19 cellular contexts compared by ENCODE assay signal in the genomic region with DNA sequence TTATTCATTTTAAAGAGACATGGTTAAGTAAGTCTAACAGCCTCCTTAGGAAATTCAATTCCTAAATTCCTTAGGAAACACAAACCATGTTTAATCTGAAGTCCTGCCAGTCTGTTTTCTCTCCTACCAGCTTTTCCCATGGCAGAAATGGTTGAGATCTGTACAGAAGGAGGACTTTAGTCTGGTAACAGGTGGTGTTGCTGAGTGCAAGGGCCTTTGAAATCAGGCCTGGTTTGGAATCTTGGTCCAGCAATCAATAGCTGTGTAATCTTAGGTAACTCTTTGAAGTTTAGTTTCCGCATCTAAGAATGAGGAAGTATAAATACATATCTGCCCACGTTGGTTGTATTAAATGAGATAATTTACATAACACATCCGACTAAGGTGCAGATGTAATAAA.
DNase-seq lines count a peak whose midpoint lies in the region; ATAC-seq and TF ChIP-seq lines count a peak whose summit lies in the region.
"Had no signal": no experiment of that assay in that cellular context is flagged by ENCODE, and none has a peak within 500 bp of the region (broad histone marks: within the 10 kb centered on the region; RNA-seq: fewer than 3 reads in every experiment).

No MANE protein-coding gene starts in this region.

- H3K4me2 ChIP-seq in HCT116 (ENCODE audit: low read length), result no peak overlapping the region
- H3K4me2 ChIP-seq: PC-9 had no signal

- no peak overlapping the region for H3K9ac ChIP-seq in HCT116 (ENCODE audit: low read length)

- POLR2A ChIA-PET in HCT116 (lab: Charles Lee), result no interaction called here

- TF ChIP-seq EP300 in suprapubic skin (IDR thresholded peaks at IDR 0.05) (no peak), transverse colon (IDR thresholded peaks at IDR 0.05; ENCODE audit: low read depth) (no peak)

- TF ChIP-seq POLR2A in HCT116 (IDR thresholded peaks at IDR 0.05; ENCODE audit: borderline replicate concordance, extremely low read depth, insufficient read depth, insufficient read length) (no peak), suprapubic skin (IDR thresholded peaks at IDR 0.05) (no peak), transverse colon (IDR thresholded peaks at IDR 0.05) (no peak)

- H4K20me1 ChIP-seq in HCT116 (ENCODE audit: insufficient read depth), result no peaks in the 10 kb centered on the region

- TF ChIP-seq RAD21 in HCT116 (IDR thresholded peaks at IDR 0.05; ENCODE audit: low read depth), result no peak

- no peaks in the 10 kb centered on the region for H3K79me2 ChIP-seq in HCT116 (ENCODE audit: insufficient read depth, low read length)

- no peak for DNase-seq in HCT116 (ENCODE audit: low read depth, low spot score)
- peak; percentile 11 for DNase-seq in NAMALWA (ENCODE audit: low spot score)
- DNase-seq in left lung, result no peak
- DNase-seq in suprapubic skin (ENCODE audit: low spot score in 2 of 2), result no peak
- DNase-seq in stimulated activated CD4-positive, alpha-beta T cell treated with anti-CD3 and anti-CD28 coated beads, Interleukin-15, amount 100 ng/mL, for 24 hours, result no peak
- no peak for DNase-seq in transverse colon
- no peak for DNase-seq in cortex of kidney (lab: John Stamatoyannopoulos, UW)
- DNase-seq: BE2C; CD4-positive, alpha-beta T cell; DMS79; NCI-H1092; NCI-H146; NCI-H2081; NCI-H510A; NCI-H774; PC-9 had no signal

- no peaks in the 10 kb centered on the region for H3K9me3 ChIP-seq in HCT116 (ENCODE audit: control insufficient read depth in 1 of 2, insufficient read depth in 1 of 2, low read depth in 1 of 2, low read length in 2 of 2)
- H3K9me3 ChIP-seq in left lung, result no peaks in the 10 kb centered on the region
- H3K9me3 ChIP-seq in suprapubic skin, result no peaks in the 10 kb centered on the region
- H3K9me3 ChIP-seq in transverse colon, result no peaks in the 10 kb centered on the region
- H3K9me3 ChIP-seq: BE2C, HAP-1, SJSA1 had no signal

- H3K27me3 ChIP-seq in HCT116 (ENCODE audit: insufficient read depth, low read length) (no peaks in the 10 kb centered on the region), left lung (no peaks in the 10 kb centered on the region), suprapubic skin (no peaks in the 10 kb centered on the region), transverse colon (no peaks in the 10 kb centered on the region)
- H3K27me3 ChIP-seq: BE2C, SJSA1 had no signal

- no peaks in the 10 kb centered on the region for H3K4me1 ChIP-seq in HCT116 (ENCODE audit: control insufficient read depth in 1 of 2, insufficient read depth in 2 of 2, low read length in 2 of 2)
- no peaks in the 10 kb centered on the region for H3K4me1 ChIP-seq in left lung
- H3K4me1 ChIP-seq in suprapubic skin, result peaks cover 5% of the 10 kb centered on the region
- H3K4me1 ChIP-seq in transverse colon, result no peaks in the 10 kb centered on the region
- H3K4me1 ChIP-seq: BE2C, HAP-1 had no signal

- no peak for TF ChIP-seq CTCF in HCT116 (IDR thresholded peaks at IDR 0.05 in 2 of 3, conservative IDR thresholded peaks at IDR 0.05 in 1 of 3; ENCODE audit: borderline replicate concordance in 1 of 3, insufficient read depth in 1 of 3, low read depth in 2 of 3, low read length in 2 of 3)
- no peak for TF ChIP-seq CTCF in left lung (IDR thresholded peaks at IDR 0.05)
- TF ChIP-seq CTCF in suprapubic skin (IDR thresholded peaks at IDR 0.05), result no peak
- TF ChIP-seq CTCF in transverse colon (IDR thresholded peaks at IDR 0.05), result no peak

- H3K4me3 ChIP-seq in HCT116 (replicated peaks in 1 of 2; ENCODE audit: low read depth in 1 of 2, low read length in 2 of 2) (no peak overlapping the region), left lung (no peak overlapping the region), suprapubic skin (no peak overlapping the region), transverse colon (no peak overlapping the region)
- H3K4me3 ChIP-seq: HAP-1, K562, PC-9, SJSA1 had no signal

- in situ Hi-C loops in transverse colon (cut with MboI; ENCODE audit: low pct_ligation_motif_present in 1 of 4, low pct_unique_long_range_greater_than_20kb in 1 of 4, low sequenced_read_pairs in 3 of 4), result no loop called here

- no TSS peak for BruUV-seq in HCT116 (replicated peaks; lab: Mats Ljungman, UMichigan)

- H2AFZ ChIP-seq in HCT116 (ENCODE audit: low read depth, low read length, poor library complexity, severe bottlenecking), result peak overlapping the region; percentile 42
- H2AFZ ChIP-seq: PC-9 had no signal

- 57% methylated on average over 3 of the region's 3 CpGs for WGBS in suprapubic skin
- WGBS in transverse colon (ENCODE audit: low coverage in 1 of 2), 2 donors, result 35 to 40% methylated on average over 3 of the region's 3 CpGs

- H3K9me2 ChIP-seq in HCT116 (ENCODE audit: insufficient read depth), result no peaks in the 10 kb centered on the region

- H3K36me3 ChIP-seq in HCT116 (ENCODE audit: control insufficient read depth in 1 of 2, insufficient read depth in 2 of 2, low read length in 2 of 2), result no peaks in the 10 kb centered on the region
- H3K36me3 ChIP-seq in left lung, result no peaks in the 10 kb centered on the region
- H3K36me3 ChIP-seq in suprapubic skin, result no peaks in the 10 kb centered on the region
- H3K36me3 ChIP-seq in transverse colon, result no peaks in the 10 kb centered on the region
- H3K36me3 ChIP-seq: BE2C, HAP-1, SJSA1 had no signal

- RAD21 ChIA-PET in HCT116 (lab: Charles Lee; ENCODE audit: low non-redundant PET in 1 of 2, low total read pairs in 2 of 2, uncharacterized antibody in 2 of 2, unreplicated experiment in 2 of 2), result no interaction called here

- intact Hi-C loops in HCT116 (cut with micrococcal nuclease), result no loop called here
- intact Hi-C loops in left lung (cut with DNase I), result no loop called here
- intact Hi-C loops in transverse colon (cut with DNase I; ENCODE audit: low total_unique reads), result no loop called here

- H3K27ac ChIP-seq in HCT116 (ENCODE audit: low read depth, low read length) (no peak overlapping the region), left lung (peak overlapping the region; percentile 4 to 29), suprapubic skin (peak overlapping the region; percentile 38), transverse colon (no peak overlapping the region)
- H3K27ac ChIP-seq: PC-9, SJSA1 had no signal

- ATAC-seq in HCT116 (no peak), left lung (no peak)
- ATAC-seq: K562 had no signal

- CTCF ChIA-PET in HCT116 (lab: Charles Lee), result no interaction called here

TF ChIP-seq in HCT116, 20 proteins besides CTCF, POLR2A, EP300 and RAD21:
- TF ChIP-seq ZFX (IDR thresholded peaks at IDR 0.05), result no peak
- no peak for TF ChIP-seq SRF (IDR thresholded peaks at IDR 0.05; ENCODE audit: low read depth)
- TF ChIP-seq YY1 (IDR thresholded peaks at IDR 0.05; ENCODE audit: extremely low read depth, insufficient replicate concordance, low read depth, low read length), result no peak
- TF ChIP-seq CEBPB (IDR thresholded peaks at IDR 0.05; ENCODE audit: low read depth), result no peak
- TF ChIP-seq POLR2AphosphoS5 (IDR thresholded peaks at IDR 0.05; ENCODE audit: low read depth, low read length), result no peak
- no peak for TF ChIP-seq ELF1 (IDR thresholded peaks at IDR 0.05; ENCODE audit: borderline replicate concordance, low read depth)
- TF ChIP-seq JUND (IDR thresholded peaks at IDR 0.05), result no peak
- no peak for TF ChIP-seq SIN3A (IDR thresholded peaks at IDR 0.05; ENCODE audit: low read depth)
- TF ChIP-seq SP1 (IDR thresholded peaks at IDR 0.05; ENCODE audit: low read depth), result no peak
- no peak for TF ChIP-seq FOSL1 (IDR thresholded peaks at IDR 0.05; ENCODE audit: low read depth)
- TF ChIP-seq, protein P1, sequence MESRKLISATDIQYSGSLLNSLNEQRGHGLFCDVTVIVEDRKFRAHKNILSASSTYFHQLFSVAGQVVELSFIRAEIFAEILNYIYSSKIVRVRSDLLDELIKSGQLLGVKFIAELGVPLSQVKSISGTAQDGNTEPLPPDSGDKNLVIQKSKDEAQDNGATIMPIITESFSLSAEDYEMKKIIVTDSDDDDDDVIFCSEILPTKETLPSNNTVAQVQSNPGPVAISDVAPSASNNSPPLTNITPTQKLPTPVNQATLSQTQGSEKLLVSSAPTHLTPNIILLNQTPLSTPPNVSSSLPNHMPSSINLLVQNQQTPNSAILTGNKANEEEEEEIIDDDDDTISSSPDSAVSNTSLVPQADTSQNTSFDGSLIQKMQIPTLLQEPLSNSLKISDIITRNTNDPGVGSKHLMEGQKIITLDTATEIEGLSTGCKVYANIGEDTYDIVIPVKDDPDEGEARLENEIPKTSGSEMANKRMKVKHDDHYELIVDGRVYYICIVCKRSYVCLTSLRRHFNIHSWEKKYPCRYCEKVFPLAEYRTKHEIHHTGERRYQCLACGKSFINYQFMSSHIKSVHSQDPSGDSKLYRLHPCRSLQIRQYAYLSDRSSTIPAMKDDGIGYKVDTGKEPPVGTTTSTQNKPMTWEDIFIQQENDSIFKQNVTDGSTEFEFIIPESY (IDR thresholded peaks at IDR 0.05; ENCODE audit: extremely low read depth, insufficient replicate concordance, low read length), result no peak
- no peak for TF ChIP-seq CBX3 (IDR thresholded peaks at IDR 0.05; ENCODE audit: low read depth)
- no peak for TF ChIP-seq ZNF274 (IDR thresholded peaks at IDR 0.05; ENCODE audit: low read depth, low read length)

Comparison
In these comparisons a context has a peak if more than half of its experiments do, and no peak if none do; other contexts are left out.
1. H3K27ac ChIP-seq: peak in left lung (2 of 2) and suprapubic skin (single experiment); none in HCT116 (single experiment) and transverse colon (0 of 4).